ENCODE assay signal across 13 cellular contexts in genomic region chr2:181022652-181023051, GRCh38.
"Had no signal": no experiment of that assay in that cellular context is flagged by ENCODE, and none has a peak within 500 bp of the region (broad histone marks: within the 10 kb centered on the region; RNA-seq: fewer than 3 reads in every experiment).

No MANE protein-coding gene starts in this region.

- H3K27me3 Mint-ChIP-seq: central memory CD8-positive, alpha-beta T cell; stimulated activated naive CD8-positive, alpha-beta T cell treated with anti-CD3 and anti-CD28 coated beads, Interleukin-15, Interleukin-2, amounts not matched to agents 100 ng/mL and 50 ng/mL, for 24 hours had no signal

- DNase-seq: activated CD4-positive, alpha-beta T cell treated with anti-CD3 and anti-CD28 coated beads, Interleukin-2, amount 50 U/mL, for 4 hours; activated effector memory CD4-positive, alpha-beta T cell treated with anti-CD3 and anti-CD28 coated beads, Interleukin-2, amount 50 U/mL, for 16 hours; activated naive CD4-positive, alpha-beta T cell treated with anti-CD3 and anti-CD28 coated beads, Interleukin-2, amount 50 U/mL, for 16 hours; activated T-cell treated with anti-CD3 and anti-CD28 coated beads, Interleukin-2, amount 50 U/mL, for 72 hours; aorta; heart right ventricle; left ventricle myocardium superior; occipital lobe; posterior cingulate gyrus; stimulated activated CD4-positive, alpha-beta T cell treated with anti-CD3 and anti-CD28 coated beads, Interleukin-2, amount 100 ng/mL, for 24 hours; trophoblast cell had no signal

- H3K9me3 Mint-ChIP-seq: central memory CD8-positive, alpha-beta T cell; stimulated activated naive CD8-positive, alpha-beta T cell treated with anti-CD3 and anti-CD28 coated beads, Interleukin-15, Interleukin-2, amounts not matched to agents 100 ng/mL and 50 ng/mL, for 24 hours had no signal

- H3K27ac Mint-ChIP-seq: activated T-cell treated with anti-CD3 and anti-CD28 coated beads, Interleukin-2, amount 50 U/mL, for 72 hours; stimulated activated naive CD8-positive, alpha-beta T cell treated with anti-CD3 and anti-CD28 coated beads, Interleukin-15, Interleukin-2, amounts not matched to agents 100 ng/mL and 50 ng/mL, for 24 hours had no signal

- H3K4me3 Mint-ChIP-seq: activated T-cell treated with anti-CD3 and anti-CD28 coated beads, Interleukin-2, amount 50 U/mL, for 72 hours; central memory CD8-positive, alpha-beta T cell; stimulated activated naive CD8-positive, alpha-beta T cell treated with anti-CD3 and anti-CD28 coated beads, Interleukin-15, Interleukin-2, amounts not matched to agents 100 ng/mL and 50 ng/mL, for 24 hours had no signal
